Comparison of ENCODE assay signal across 8 cellular contexts in the genomic region with DNA sequence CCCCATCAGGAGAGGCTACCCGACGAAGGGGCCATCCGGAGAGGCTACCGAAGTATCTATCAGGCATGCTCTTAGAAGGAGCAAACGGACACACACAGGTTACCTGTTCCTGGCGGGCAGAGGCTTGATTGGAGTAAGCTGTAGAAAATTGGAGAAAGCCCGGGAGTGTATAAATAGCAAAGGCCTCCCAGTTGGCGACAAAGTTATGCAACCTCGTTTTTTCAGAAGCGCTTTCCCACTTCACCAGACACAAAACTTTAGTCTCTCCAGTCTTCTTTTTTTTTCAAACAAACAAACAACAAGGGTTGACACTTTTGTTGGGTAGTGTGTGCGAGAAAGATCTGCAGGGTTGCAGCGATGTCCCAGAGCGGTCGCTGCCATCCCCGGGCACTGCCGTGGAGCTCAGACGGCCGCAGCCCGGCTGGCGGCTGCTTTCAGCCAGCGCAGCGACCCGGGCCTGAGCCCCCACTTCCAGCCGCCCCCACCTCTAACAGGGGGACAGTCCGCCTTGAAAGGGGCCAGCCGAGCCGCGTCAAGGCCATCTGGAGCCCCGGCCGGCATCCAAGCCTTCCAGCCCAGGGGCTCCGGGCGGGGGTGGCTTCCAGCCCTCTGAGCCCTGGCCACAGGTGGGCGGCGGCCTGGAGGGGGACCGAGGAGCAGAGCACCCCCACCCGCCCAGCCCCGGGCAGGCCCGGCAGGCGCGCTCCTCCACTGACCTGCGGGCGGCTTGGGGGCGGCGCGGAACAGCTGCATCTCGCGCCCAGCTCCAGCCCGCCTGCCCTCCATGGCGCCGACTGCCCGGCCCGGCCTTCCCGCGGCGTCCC. TPM values are rescaled to one million over a fixed set of nuclear protein-coding genes. Genes with fewer than 3 reads are reported as not detected.
DNase-seq lines count a peak whose midpoint lies in the region; ATAC-seq, FAIRE-seq and TF ChIP-seq lines count a peak whose summit lies in the region.

No MANE protein-coding gene starts in this region.

- H3K27ac Mint-ChIP-seq in astrocyte (ENCODE audit: unreplicated experiment) = no peak overlapping the region

- H3K4me3 Mint-ChIP-seq in astrocyte (ENCODE audit: unreplicated experiment) = peak overlapping the region; percentile 67

- H4K20me1 ChIP-seq in astrocyte (ENCODE audit: insufficient read depth, low read length) = no peaks in the 10 kb centered on the region

- H3K4me3 ChIP-seq in HUES64 (ENCODE audit: low read length) (peak overlapping the region; percentile 61), astrocyte (ENCODE audit: insufficient read depth, low read depth, low read length) (peak overlapping the region; percentile 37), testis (peak overlapping the region; percentile 50 to 51)

- H3K4me1 Mint-ChIP-seq in astrocyte (ENCODE audit: low read depth, unreplicated experiment) = no peaks in the 10 kb centered on the region

- H3K27me3 ChIP-seq in HUES64 (ENCODE audit: insufficient read depth, low read length) = peaks cover 72% of the 10 kb centered on the region
- peaks cover 65% of the 10 kb centered on the region for H3K27me3 ChIP-seq in astrocyte (ENCODE audit: insufficient read depth, low read length)
- H3K27me3 ChIP-seq in testis = no peaks in the 10 kb centered on the region

- peaks cover 12% of the 10 kb centered on the region for H3K4me1 ChIP-seq in HUES64 (ENCODE audit: insufficient read depth, low read length)
- H3K4me1 ChIP-seq in astrocyte (ENCODE audit: insufficient read depth, low read length) = no peaks in the 10 kb centered on the region
- H3K4me1 ChIP-seq in testis = peaks cover 4% of the 10 kb centered on the region

- H3K27ac ChIP-seq in HUES64 (ENCODE audit: low read depth, low read length) = no peak overlapping the region
- no peak overlapping the region for H3K27ac ChIP-seq in astrocyte (ENCODE audit: low read depth, low read length)
- peak overlapping the region in 1 of 2 donors; percentile 3 for H3K27ac ChIP-seq in testis

- H3K9me3 ChIP-seq in HUES64 (ENCODE audit: insufficient read depth, low read depth, low read length) (no peaks in the 10 kb centered on the region), astrocyte (ENCODE audit: insufficient read depth, low read depth, low read length) (no peaks in the 10 kb centered on the region), testis (no peaks in the 10 kb centered on the region)

- under 1% methylated on average over 55 of the region's 55 CpGs for WGBS in HUES64
- WGBS in testis, 2 donors = 4 to 12% methylated on average over 19 to 40 of the region's 55 CpGs

- no peaks in the 10 kb centered on the region for H3K36me3 ChIP-seq in HUES64 (ENCODE audit: insufficient read depth, low read length)
- no peaks in the 10 kb centered on the region for H3K36me3 ChIP-seq in astrocyte (ENCODE audit: insufficient read depth, low read length)
- no peaks in the 10 kb centered on the region for H3K36me3 ChIP-seq in testis (ENCODE audit: low read depth, missing control alignments)

- intact Hi-C loops in testis (cut with DNase I; ENCODE audit: low total_unique reads) = no loop called here

- FAIRE-seq in astrocyte (lab: Jason Lieb, UNC) = no peak
- no peak for FAIRE-seq in D721Med (lab: Jason Lieb, UNC)

- no peak for TF ChIP-seq CTCF in astrocyte (IDR thresholded peaks at IDR 0.05; ENCODE audit: insufficient read depth, low read depth, low read length)
- TF ChIP-seq CTCF in testis (IDR thresholded peaks at IDR 0.05) = no peak
- TF ChIP-seq CTCF in D721Med (IDR thresholded peaks at IDR 0.05; ENCODE audit: insufficient read depth, missing control alignments) = no peak

- peak overlapping the region; percentile 59 for H2AFZ ChIP-seq in astrocyte (ENCODE audit: low read depth, low read length)

- H3K36me3 Mint-ChIP-seq in astrocyte (ENCODE audit: low read depth, unreplicated experiment) = no peaks in the 10 kb centered on the region

- H3K9ac ChIP-seq in HUES64 (ENCODE audit: low read depth, low read length) (peak overlapping the region; percentile 50; the same call in 1 of the 2 replicates), astrocyte (ENCODE audit: low read length) (no peak overlapping the region)

- no peaks in the 10 kb centered on the region for H3K9me3 Mint-ChIP-seq in astrocyte (ENCODE audit: unreplicated experiment)

- ATAC-seq in GM21529 (IDR thresholded peaks at IDR 0.05; ENCODE audit: unreplicated experiment) = peak; percentile 55

- H3K4me2 ChIP-seq in astrocyte (ENCODE audit: low read length) = peak overlapping the region; percentile 79

- H3K79me2 ChIP-seq in astrocyte (ENCODE audit: insufficient read depth, low read length) = no peaks in the 10 kb centered on the region

- no peak for TF ChIP-seq POLR2A in testis (IDR thresholded peaks at IDR 0.05)

- H3K27me3 Mint-ChIP-seq in astrocyte (ENCODE audit: low read depth, unreplicated experiment) = peaks cover 46% of the 10 kb centered on the region

- DNase-seq in NCI-H1092 treated with DMSO at 0.1 percent for 48 hours (lab: John Stamatoyannopoulos, UW) = peak; percentile 15
- no peak for DNase-seq in NCI-H1092 (lab: John Stamatoyannopoulos, UW)
- no peak for DNase-seq in astrocyte (ENCODE audit: low read depth)
- peak; percentile 67 for DNase-seq in left kidney (ENCODE audit: low read depth, low spot score)
- DNase-seq in testis = peak; percentile 18
- no peak for DNase-seq in D721Med (ENCODE audit: insufficient read length, low spot score)

RNA-seq across cellular contexts. Expression of a gene that starts 0.6 kb away (rescaled TPM):
- 2.3 TPM for polyA plus RNA-seq in HUES64 (2013, experiment 1 of 2)
- 2.0 TPM for polyA plus RNA-seq in HUES64 (2013, experiment 2 of 2)
- total RNA-seq in astrocyte = 0.41 and 0.75 TPM in 2 replicates
- 1 to 10 TPM; 4.4 to 5.1 TPM for total RNA-seq in testis
- polyA plus RNA-seq in testis (ENCODE audit: insufficient read depth, low read depth, low replicate concordance) = 2.5 TPM

RNA-seq across cellular contexts. Expression of a gene that starts 50.8 kb away (rescaled TPM):
- 0.70 TPM for polyA plus RNA-seq in HUES64 (2013, experiment 1 of 2)
- 0.63 TPM for polyA plus RNA-seq in HUES64 (2013, experiment 2 of 2)
- 1.4 and 1.6 TPM in 2 replicates for total RNA-seq in astrocyte
- total RNA-seq in testis = 1 to 10 TPM; 2.5 to 3.2 TPM
- polyA plus RNA-seq in testis (ENCODE audit: insufficient read depth, low read depth, low replicate concordance) = 6.3 TPM

Comparison
In these comparisons a context has a peak if more than half of its experiments do, and no peak if none do; other contexts are left out.
1. DNase-seq: peak in NCI-H1092 treated with DMSO at 0.1 percent for 48 hours (single experiment), left kidney (single experiment) and testis (single experiment); none in NCI-H1092 (single experiment), astrocyte (single experiment) and D721Med (single experiment).
2. Peak in every context shown above with its lines, with median percentiles within 50 percentile points of each other: H3K4me3 ChIP-seq.